ENCODE assay signal across 1 cellular context in the genomic region with DNA sequence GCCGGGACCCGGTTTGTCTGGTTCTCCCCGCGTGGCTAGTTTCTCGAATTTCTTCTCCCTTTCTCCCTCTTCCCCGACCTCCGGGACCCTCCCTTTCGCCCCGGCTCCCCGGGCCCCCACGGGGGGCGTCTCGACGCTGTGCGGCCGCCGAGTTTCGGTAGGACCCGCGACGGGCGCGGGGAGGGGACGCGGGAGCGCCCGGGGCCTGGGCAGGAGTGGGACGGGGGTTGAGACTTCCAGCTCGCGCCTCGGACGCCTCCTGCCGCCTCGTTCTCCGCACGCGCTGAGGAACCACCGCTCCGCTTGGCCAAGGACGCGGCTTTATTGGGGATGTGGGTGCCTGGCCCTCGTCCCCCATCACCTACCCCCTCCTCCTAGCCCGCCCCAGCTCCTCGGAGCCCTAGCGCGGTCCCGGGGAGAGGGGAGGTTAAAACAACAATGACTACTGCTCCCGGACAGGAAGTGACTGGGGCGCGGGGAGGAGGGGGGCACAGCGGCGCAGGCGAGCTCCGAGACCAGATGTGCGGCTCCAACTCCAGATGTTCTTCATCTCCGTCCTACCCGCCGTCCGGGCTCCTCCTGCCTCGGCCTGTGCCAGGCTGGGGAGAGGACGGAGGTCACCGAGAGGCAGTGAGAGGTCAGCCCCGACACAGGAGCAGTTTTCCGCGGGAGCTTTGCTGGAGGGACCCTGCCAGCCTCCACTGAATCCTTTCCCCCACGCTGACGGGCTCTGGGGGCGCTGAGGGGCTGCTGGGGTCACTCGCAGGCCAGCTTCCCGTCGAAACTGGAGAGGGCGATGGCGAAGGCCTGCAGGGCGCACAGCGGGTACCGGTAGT.
TF ChIP-seq lines count a peak whose summit lies in the region.

No MANE protein-coding gene starts in this region.

TF ChIP-seq in HEK293, 187 proteins besides CTCF, POLR2A, EP300 and RAD21:
- TF ChIP-seq ZNF311 (tag by site-specific recombination; IDR thresholded peaks at IDR 0.05; ENCODE audit: borderline replicate concordance) (no peak), WT1 (tag by site-specific recombination; IDR thresholded peaks at IDR 0.05) (peak; percentile 38), ZBTB8A (tag by site-specific recombination; IDR thresholded peaks at IDR 0.05) (peak; percentile 60), OSR2 (tag by site-specific recombination; IDR thresholded peaks at IDR 0.05) (peak; percentile 52), YY2 (tag by site-specific recombination; IDR thresholded peaks at IDR 0.05) (no peak), ZNF341 (tag by site-specific recombination; IDR thresholded peaks at IDR 0.05; ENCODE audit: low read depth) (peak; percentile 32; the same call in 1 of the 2 replicates), KLF8 (tag by site-specific recombination; IDR thresholded peaks at IDR 0.05) (peak; percentile 44; the same call in 1 of the 2 replicates), SP2 (tag by site-specific recombination; IDR thresholded peaks at IDR 0.05) (peak; percentile 23), ZFHX2 (tag by site-specific recombination; conservative IDR thresholded peaks at IDR 0.05) (peak; percentile 32; the same call in 1 of the 2 replicates), ZNF335 (tag by site-specific recombination; conservative IDR thresholded peaks at IDR 0.05) (peak; percentile 63), ZXDB (tag by site-specific recombination; IDR thresholded peaks at IDR 0.05) (0 out of 2 replicates have a peak, but pooled peaks have one; percentile 20), IKZF3 (tag by site-specific recombination; IDR thresholded peaks at IDR 0.05) (no peak), ZNF785 (tag by site-specific recombination; IDR thresholded peaks at IDR 0.05) (no peak), ZBTB26 (tag by site-specific recombination; optimal IDR thresholded peaks at IDR 0.05) (peak; percentile 70), ZNF610 (tag by site-specific recombination; IDR thresholded peaks at IDR 0.05; ENCODE audit: borderline replicate concordance) (0 out of 2 replicates have a peak, but pooled peaks have one; percentile 40), KLF10 (tag by site-specific recombination; IDR thresholded peaks at IDR 0.05) (no peak), ZNF600 (tag by site-specific recombination; IDR thresholded peaks at IDR 0.05) (0 out of 2 replicates have a peak, but pooled peaks have one; percentile 23), GLIS2 (tag by site-specific recombination; IDR thresholded peaks at IDR 0.05) (peak; percentile 34; the same call in 1 of the 2 replicates), ZEB2 (tag by site-specific recombination; IDR thresholded peaks at IDR 0.05) (0 out of 2 replicates have a peak, but pooled peaks have one; percentile 19), KLF1 (tag by site-specific recombination; IDR thresholded peaks at IDR 0.05) (0 out of 2 replicates have a peak, but pooled peaks have one; percentile 16), ZNF701 (tag by site-specific recombination; IDR thresholded peaks at IDR 0.05) (no peak), ZBTB20 (tag by site-specific recombination; IDR thresholded peaks at IDR 0.05) (peak; percentile 97), PRDM2 (tag by site-specific recombination; IDR thresholded peaks at IDR 0.05; ENCODE audit: borderline replicate concordance) (no peak), ZNF416 (tag by site-specific recombination; IDR thresholded peaks at IDR 0.05) (no peak), GLIS1 (tag by site-specific recombination; IDR thresholded peaks at IDR 0.05) (peak; percentile 48; the same call in 1 of the 2 replicates), ZBTB10 (tag by site-specific recombination; IDR thresholded peaks at IDR 0.05) (0 out of 2 replicates have a peak, but pooled peaks have one; percentile 25)
- TF ChIP-seq, protein P1, sequence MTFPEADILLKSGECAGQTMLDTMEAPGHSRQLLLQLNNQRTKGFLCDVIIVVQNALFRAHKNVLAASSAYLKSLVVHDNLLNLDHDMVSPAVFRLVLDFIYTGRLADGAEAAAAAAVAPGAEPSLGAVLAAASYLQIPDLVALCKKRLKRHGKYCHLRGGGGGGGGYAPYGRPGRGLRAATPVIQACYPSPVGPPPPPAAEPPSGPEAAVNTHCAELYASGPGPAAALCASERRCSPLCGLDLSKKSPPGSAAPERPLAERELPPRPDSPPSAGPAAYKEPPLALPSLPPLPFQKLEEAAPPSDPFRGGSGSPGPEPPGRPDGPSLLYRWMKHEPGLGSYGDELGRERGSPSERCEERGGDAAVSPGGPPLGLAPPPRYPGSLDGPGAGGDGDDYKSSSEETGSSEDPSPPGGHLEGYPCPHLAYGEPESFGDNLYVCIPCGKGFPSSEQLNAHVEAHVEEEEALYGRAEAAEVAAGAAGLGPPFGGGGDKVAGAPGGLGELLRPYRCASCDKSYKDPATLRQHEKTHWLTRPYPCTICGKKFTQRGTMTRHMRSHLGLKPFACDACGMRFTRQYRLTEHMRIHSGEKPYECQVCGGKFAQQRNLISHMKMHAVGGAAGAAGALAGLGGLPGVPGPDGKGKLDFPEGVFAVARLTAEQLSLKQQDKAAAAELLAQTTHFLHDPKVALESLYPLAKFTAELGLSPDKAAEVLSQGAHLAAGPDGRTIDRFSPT (tag by site-specific recombination; IDR thresholded peaks at IDR 0.05): 0 out of 2 replicates have a peak, but pooled peaks have one; percentile 12
- TF ChIP-seq, protein P2, sequence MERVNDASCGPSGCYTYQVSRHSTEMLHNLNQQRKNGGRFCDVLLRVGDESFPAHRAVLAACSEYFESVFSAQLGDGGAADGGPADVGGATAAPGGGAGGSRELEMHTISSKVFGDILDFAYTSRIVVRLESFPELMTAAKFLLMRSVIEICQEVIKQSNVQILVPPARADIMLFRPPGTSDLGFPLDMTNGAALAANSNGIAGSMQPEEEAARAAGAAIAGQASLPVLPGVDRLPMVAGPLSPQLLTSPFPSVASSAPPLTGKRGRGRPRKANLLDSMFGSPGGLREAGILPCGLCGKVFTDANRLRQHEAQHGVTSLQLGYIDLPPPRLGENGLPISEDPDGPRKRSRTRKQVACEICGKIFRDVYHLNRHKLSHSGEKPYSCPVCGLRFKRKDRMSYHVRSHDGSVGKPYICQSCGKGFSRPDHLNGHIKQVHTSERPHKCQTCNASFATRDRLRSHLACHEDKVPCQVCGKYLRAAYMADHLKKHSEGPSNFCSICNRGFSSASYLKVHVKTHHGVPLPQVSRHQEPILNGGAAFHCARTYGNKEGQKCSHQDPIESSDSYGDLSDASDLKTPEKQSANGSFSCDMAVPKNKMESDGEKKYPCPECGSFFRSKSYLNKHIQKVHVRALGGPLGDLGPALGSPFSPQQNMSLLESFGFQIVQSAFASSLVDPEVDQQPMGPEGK (tag by site-specific recombination; IDR thresholded peaks at IDR 0.05): peak; percentile 56
- TF ChIP-seq, protein P3, sequence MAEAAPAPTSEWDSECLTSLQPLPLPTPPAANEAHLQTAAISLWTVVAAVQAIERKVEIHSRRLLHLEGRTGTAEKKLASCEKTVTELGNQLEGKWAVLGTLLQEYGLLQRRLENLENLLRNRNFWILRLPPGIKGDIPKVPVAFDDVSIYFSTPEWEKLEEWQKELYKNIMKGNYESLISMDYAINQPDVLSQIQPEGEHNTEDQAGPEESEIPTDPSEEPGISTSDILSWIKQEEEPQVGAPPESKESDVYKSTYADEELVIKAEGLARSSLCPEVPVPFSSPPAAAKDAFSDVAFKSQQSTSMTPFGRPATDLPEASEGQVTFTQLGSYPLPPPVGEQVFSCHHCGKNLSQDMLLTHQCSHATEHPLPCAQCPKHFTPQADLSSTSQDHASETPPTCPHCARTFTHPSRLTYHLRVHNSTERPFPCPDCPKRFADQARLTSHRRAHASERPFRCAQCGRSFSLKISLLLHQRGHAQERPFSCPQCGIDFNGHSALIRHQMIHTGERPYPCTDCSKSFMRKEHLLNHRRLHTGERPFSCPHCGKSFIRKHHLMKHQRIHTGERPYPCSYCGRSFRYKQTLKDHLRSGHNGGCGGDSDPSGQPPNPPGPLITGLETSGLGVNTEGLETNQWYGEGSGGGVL (tag by site-specific recombination; IDR thresholded peaks at IDR 0.05): peak; percentile 43; the same call in 1 of the 2 replicates
- TF ChIP-seq, protein P4, sequence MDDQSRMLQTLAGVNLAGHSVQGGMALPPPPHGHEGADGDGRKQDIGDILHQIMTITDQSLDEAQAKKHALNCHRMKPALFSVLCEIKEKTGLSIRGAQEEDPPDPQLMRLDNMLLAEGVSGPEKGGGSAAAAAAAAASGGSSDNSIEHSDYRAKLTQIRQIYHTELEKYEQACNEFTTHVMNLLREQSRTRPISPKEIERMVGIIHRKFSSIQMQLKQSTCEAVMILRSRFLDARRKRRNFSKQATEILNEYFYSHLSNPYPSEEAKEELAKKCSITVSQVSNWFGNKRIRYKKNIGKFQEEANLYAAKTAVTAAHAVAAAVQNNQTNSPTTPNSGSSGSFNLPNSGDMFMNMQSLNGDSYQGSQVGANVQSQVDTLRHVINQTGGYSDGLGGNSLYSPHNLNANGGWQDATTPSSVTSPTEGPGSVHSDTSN (CRISPR knock-in tag; IDR thresholded peaks at IDR 0.05): peak; percentile 89
